24 cellular contexts compared by ENCODE assay signal in genomic region chr11:8138526-8138925, GRCh38. TPM values are rescaled to one million over a fixed set of nuclear protein-coding genes. Genes with fewer than 3 reads are reported as not detected.
A peak's percentile ranks its signal among the peaks of the same experiment; 100 is the strongest.
DNase-seq lines count a peak whose midpoint lies in the region; ATAC-seq and TF ChIP-seq lines count a peak whose summit lies in the region.
"Had no signal": no experiment of that assay in that cellular context is flagged by ENCODE, and none has a peak within 500 bp of the region (broad histone marks: within the 10 kb centered on the region; RNA-seq: fewer than 3 reads in every experiment).

No MANE protein-coding gene starts in this region.

- no peak overlapping the region for H3K9ac ChIP-seq in trophoblast cell (ENCODE audit: low read length)
- H3K9ac ChIP-seq: BLaER1 treated with 17β-estradiol and CSF1 and Interleukin-3, amounts not matched to agents 10 nM and 100 nM had no signal

- no peak overlapping the region for H3K23ac ChIP-seq in trophoblast cell (ENCODE audit: low read length)

- no peak overlapping the region for H3K4me3 ChIP-seq in esophagus (ENCODE audit: low read depth in 1 of 2, low read length in 2 of 2)
- H3K4me3 ChIP-seq in trophoblast cell (ENCODE audit: low read depth, low read length) = no peak overlapping the region
- H3K4me3 ChIP-seq: BLaER1 treated with 17β-estradiol and CSF1 and Interleukin-3, amounts not matched to agents 10 nM and 100 nM; K562 had no signal

- H2BK120ac ChIP-seq in trophoblast cell (ENCODE audit: insufficient read depth, low read length, poor library complexity) = no peak overlapping the region

- H3K14ac ChIP-seq in trophoblast cell (ENCODE audit: low read length) = no peak overlapping the region

- no peak for TF ChIP-seq CTCF in C4-2B (conservative IDR thresholded peaks at IDR 0.05)
- TF ChIP-seq CTCF in MCF 10A (IDR thresholded peaks at IDR 0.05; ENCODE audit: unreplicated experiment) = no peak

- H3K4me1 Mint-ChIP-seq in MCF 10A (ENCODE audit: insufficient read depth, unreplicated experiment) = peaks cover 10% of the 10 kb centered on the region

- H3K4me1 ChIP-seq in esophagus (ENCODE audit: control insufficient read depth in 2 of 2, insufficient read depth in 2 of 2, low read length in 1 of 2) (no peaks in the 10 kb centered on the region), trophoblast cell (ENCODE audit: control insufficient read depth in 1 of 2, insufficient read depth in 2 of 2, low read length in 2 of 2) (no peaks in the 10 kb centered on the region)
- H3K4me1 ChIP-seq: BLaER1 treated with 17β-estradiol and CSF1 and Interleukin-3, amounts not matched to agents 10 nM and 100 nM had no signal

- CTCF ChIA-PET in MCF 10A (lab: Yijun Ruan, JAX) = interaction anchor here (0.6 kb wide), 2 partner anchors 52 to 105 kb away, joined by 3 to 5 read pairs; no protein-coding TSS in a partner anchor

- peaks cover 2% of the 10 kb centered on the region in 2 donors for H3K9me3 ChIP-seq in esophagus (ENCODE audit: control insufficient read depth in 2 of 2, insufficient read depth in 1 of 2, low read depth in 1 of 2, low read length in 1 of 2)
- no peaks in the 10 kb centered on the region for H3K9me3 ChIP-seq in trophoblast cell (ENCODE audit: insufficient read depth, low read depth, low read length)

- H3K79me2 ChIP-seq in trophoblast cell (ENCODE audit: control insufficient read depth, insufficient read depth, low read length, poor library complexity) = no peaks in the 10 kb centered on the region

- POLR2A ChIA-PET in MCF 10A (lab: Yijun Ruan, JAX) = interaction anchor here (0.6 to 0.9 kb wide), 2 partner anchors 127 to 151 kb away, joined by 3 read pairs; partner anchors contain the start of gene EIF3F

- no peaks in the 10 kb centered on the region for H3K27me3 Mint-ChIP-seq in MCF 10A (ENCODE audit: insufficient read depth, unreplicated experiment)

- H3K79me1 ChIP-seq in trophoblast cell (ENCODE audit: low read length) = no peaks in the 10 kb centered on the region

- peak; percentile 53 for DNase-seq in MCF 10A (ENCODE audit: unreplicated experiment)
- DNase-seq in trophoblast cell = no peak
- no peak for DNase-seq in DMS 273 (lab: John Stamatoyannopoulos, UW; ENCODE audit: unreplicated experiment)
- DNase-seq in DMS153 treated with DMSO at 0.1 percent for 48 hours (lab: John Stamatoyannopoulos, UW; ENCODE audit: unreplicated experiment) = no peak
- DNase-seq: 8988T; CD8-positive, alpha-beta T cell; DMS53; GDM1; NCI-H1092 treated with DMSO at 0.1 percent for 48 hours; NCI-H2081; NCI-H2171; NCI-H524 treated with DMSO at 0.1 percent for 48 hours; NCI-H82; SHP77 had no signal

- H3K27me3 ChIP-seq in esophagus (ENCODE audit: control insufficient read depth in 1 of 2, insufficient read depth in 2 of 2, low read length in 2 of 2) (no peaks in the 10 kb centered on the region), trophoblast cell (ENCODE audit: insufficient read depth, low read length) (no peaks in the 10 kb centered on the region)
- H3K27me3 ChIP-seq: BLaER1 treated with 17β-estradiol and CSF1 and Interleukin-3, amounts not matched to agents 10 nM and 100 nM had no signal

- peak overlapping the region; percentile 85 for H3K27ac Mint-ChIP-seq in MCF 10A (ENCODE audit: low read depth, unreplicated experiment)
- H3K27ac Mint-ChIP-seq: CD8-positive, alpha-beta T cell had no signal

- no peak overlapping the region for H4K12ac ChIP-seq in trophoblast cell (ENCODE audit: low read depth, low read length)

- peak overlapping the region; percentile 21; the same call in 1 of the 2 replicates for H3K27ac ChIP-seq in C4-2B
- H3K27ac ChIP-seq in esophagus (ENCODE audit: low read depth in 2 of 2, low read length in 1 of 2) = peak overlapping the region; percentile 11 to 76
- H3K27ac ChIP-seq in trophoblast cell (ENCODE audit: low read depth, low read length) = no peak overlapping the region
- H3K27ac ChIP-seq: BLaER1 treated with 17β-estradiol and CSF1 and Interleukin-3, amounts not matched to agents 10 nM and 100 nM had no signal

- H3K4me2 ChIP-seq in trophoblast cell (ENCODE audit: low read length) = no peak overlapping the region
- H3K4me2 ChIP-seq: BLaER1 treated with 17β-estradiol and CSF1 and Interleukin-3, amounts not matched to agents 10 nM and 100 nM had no signal

- ATAC-seq in GM19452 (IDR thresholded peaks at IDR 0.05; ENCODE audit: unreplicated experiment) (no peak), HG03469 (IDR thresholded peaks at IDR 0.05; ENCODE audit: unreplicated experiment) (no peak)
- ATAC-seq: CD8-positive, alpha-beta T cell; HepG2; K562 had no signal

- H2BK12ac ChIP-seq in trophoblast cell (ENCODE audit: low read length) = no peak overlapping the region

- intact Hi-C loops in MCF 10A (cut with micrococcal nuclease) = no loop called here

- no peak overlapping the region for H3K18ac ChIP-seq in trophoblast cell (ENCODE audit: low read length)

- 58 to 71% methylated on average over 2 of the region's 2 CpGs for WGBS in esophagus, 2 donors
- WGBS in trophoblast cell (ENCODE audit: extremely low coverage, insufficient coverage, insufficient read length) = no CpG with 5 or more reads among the region's 2 CpGs

- H4K91ac ChIP-seq in trophoblast cell (ENCODE audit: low read depth, low read length) = peak overlapping the region; percentile 47

- no peak overlapping the region for H4K8ac ChIP-seq in trophoblast cell (ENCODE audit: low read depth, low read length)

- no TSS peak for BruUV-seq in MCF 10A (replicated peaks; lab: Mats Ljungman, UMichigan)

- H3K4me3 Mint-ChIP-seq in MCF 10A (ENCODE audit: unreplicated experiment) = peak overlapping the region; percentile 55
- H3K4me3 Mint-ChIP-seq: CD8-positive, alpha-beta T cell had no signal

- H2AK5ac ChIP-seq in trophoblast cell (ENCODE audit: low read length) = no peak overlapping the region

- H3K4ac ChIP-seq in trophoblast cell (ENCODE audit: low read depth, low read length) = no peak overlapping the region

- H2BK5ac ChIP-seq in trophoblast cell (ENCODE audit: low read depth, low read length, poor library complexity) = no peak overlapping the region

- H3K9me3 Mint-ChIP-seq in MCF 10A (ENCODE audit: unreplicated experiment) = peaks cover 7% of the 10 kb centered on the region
- H3K9me3 Mint-ChIP-seq: CD8-positive, alpha-beta T cell had no signal

- H2AFZ ChIP-seq in trophoblast cell (ENCODE audit: insufficient read depth, low read length, poor library complexity) = no peak overlapping the region

- H3K36me3 ChIP-seq in esophagus (ENCODE audit: control insufficient read depth in 2 of 2, insufficient read depth in 2 of 2, low read length in 1 of 2) = no peaks in the 10 kb centered on the region
- H3K36me3 ChIP-seq in trophoblast cell (ENCODE audit: control insufficient read depth in 1 of 2, insufficient read depth in 2 of 2, low read length in 2 of 2) = no peaks in the 10 kb centered on the region
- H3K36me3 ChIP-seq: BLaER1 treated with 17β-estradiol and CSF1 and Interleukin-3, amounts not matched to agents 10 nM and 100 nM had no signal

- H3K36me3 Mint-ChIP-seq in MCF 10A (ENCODE audit: insufficient read depth, unreplicated experiment) = no peaks in the 10 kb centered on the region

RNA-seq across cellular contexts. Expression of gene RIC3, which starts 30.3 kb away (rescaled TPM):
- total RNA-seq in MCF 10A (2022) = 0.65 and 0.96 TPM in 2 replicates
- 10 to 100 TPM in 1 of 2 donors, 1 to 10 TPM in 1; 6.2 to 11.6 TPM for polyA plus RNA-seq in esophagus
- 1.0 and 1.2 TPM in 2 replicates for polyA plus RNA-seq in trophoblast cell (2013)
- total RNA-seq: HepG2, HT-29, LHCN-M2, OCI-LY7 had no signal
- polyA plus RNA-seq: HepG2 had no signal

RNA-seq across cellular contexts. Expression of gene TUB, which starts 57.5 kb away (rescaled TPM):
- 1.4 and 1.8 TPM in 2 replicates for total RNA-seq in MCF 10A (2022)
- under 1 TPM; 0.71 to 0.78 TPM for polyA plus RNA-seq in esophagus
- polyA plus RNA-seq in trophoblast cell (2013) = 5.3 and 5.7 TPM in 2 replicates
- total RNA-seq: CD8-positive, alpha-beta T cell; HT-29; K562; OCI-LY7 had no signal
- polyA plus RNA-seq: K562 had no signal
